Comparison of ENCODE assay signal across 8 cellular contexts in genomic region chrX:45850197-45850774, GRCh38.
A peak's percentile ranks its signal among the peaks of the same experiment; 100 is the strongest.
DNase-seq lines count a peak whose midpoint lies in the region; ATAC-seq, FAIRE-seq and TF ChIP-seq lines count a peak whose summit lies in the region.

No MANE protein-coding gene starts in this region.

- peak overlapping the region; percentile 58 to 69 (median 62) for H3K4me3 ChIP-seq in esophagus muscularis mucosa

- TF ChIP-seq CTCF in esophagus muscularis mucosa (IDR thresholded peaks at IDR 0.05) (no peak), omental fat pad (IDR thresholded peaks at IDR 0.05) (no peak)

- TF ChIP-seq EP300 in esophagus muscularis mucosa (IDR thresholded peaks at IDR 0.05), result no peak

- intact Hi-C loops in esophagus muscularis mucosa (cut with DNase I), result no loop called here

- H3K4me1 ChIP-seq in esophagus muscularis mucosa, result peaks cover 0 to 4% (median 2%) of the 10 kb centered on the region in 4 donors

- H3K36me3 ChIP-seq in esophagus muscularis mucosa, result no peaks in the 10 kb centered on the region

- peak; percentile 50 for DNase-seq in NCI-H748 (lab: John Stamatoyannopoulos, UW; ENCODE audit: unreplicated experiment)
- DNase-seq in NCI-H748 treated with DMSO at 0.1 percent for 48 hours (lab: John Stamatoyannopoulos, UW), result no peak
- DNase-seq in activated CD4-positive, alpha-beta T cell treated with anti-CD3 and anti-CD28 coated beads, Interleukin-2, amount 50 U/mL, for 4 hours, result peak; percentile 22 to 25
- no peak for DNase-seq in esophagus muscularis mucosa (ENCODE audit: extremely low spot score)
- DNase-seq in omental fat pad (ENCODE audit: low spot score), result no peak
- no peak for DNase-seq in DMS79 (lab: John Stamatoyannopoulos, UW)
- no peak for DNase-seq in frontal cortex (ENCODE audit: low spot score in 2 of 2)

- 41% methylated on average over 22 of the region's 28 CpGs for WGBS in esophagus muscularis mucosa

- no peak for TF ChIP-seq POLR2A in esophagus muscularis mucosa (IDR thresholded peaks at IDR 0.05; ENCODE audit: low read depth)

- H3K27me3 ChIP-seq in esophagus muscularis mucosa, result peaks cover 0 to 6% (median 0%) of the 10 kb centered on the region in 4 donors

- ATAC-seq in omental fat pad (ENCODE audit: low FRiP score) (peak; percentile 11), HG03439 (IDR thresholded peaks at IDR 0.05; ENCODE audit: unreplicated experiment) (no peak)

- FAIRE-seq in frontal cortex (lab: Jason Lieb, UNC), result no peak

- H3K9me3 ChIP-seq in esophagus muscularis mucosa, result no peaks in the 10 kb centered on the region

- peak overlapping the region in 1 of 4 donors; percentile 22 for H3K27ac ChIP-seq in esophagus muscularis mucosa (replicated peaks in 1 of 4)

Comparison
In these comparisons a context has a peak if more than half of its experiments do, and no peak if none do; other contexts are left out.
1. DNase-seq: peak in NCI-H748 (single experiment) and activated CD4-positive, alpha-beta T cell treated with anti-CD3 and anti-CD28 coated beads, Interleukin-2, amount 50 U/mL, for 4 hours (2 of 2); none in NCI-H748 treated with DMSO at 0.1 percent for 48 hours (single experiment), esophagus muscularis mucosa (single experiment), omental fat pad (single experiment), DMS79 (single experiment) and frontal cortex (0 of 2).